Comparison of ENCODE assay signal across 17 cellular contexts in the genomic region with DNA sequence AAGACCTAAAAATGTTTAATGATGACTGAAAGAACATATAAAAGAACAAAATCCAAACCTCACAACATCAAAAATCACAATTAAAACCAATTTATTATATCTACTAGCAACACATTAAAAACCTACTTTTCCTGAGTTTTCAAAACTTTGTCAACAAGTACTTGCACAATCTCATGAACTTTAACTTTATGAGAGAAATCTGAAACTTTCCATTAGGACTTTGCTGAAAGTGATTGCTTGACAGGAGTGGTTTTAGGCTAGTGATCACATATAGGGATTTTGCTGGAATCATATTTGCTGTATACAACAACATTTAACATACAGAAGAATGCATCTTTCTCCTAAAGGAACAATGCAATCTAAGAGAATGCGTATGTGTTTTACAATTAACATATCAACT.
"Had no signal": no experiment of that assay in that cellular context is flagged by ENCODE, and none has a peak within 500 bp of the region (broad histone marks: within the 10 kb centered on the region; RNA-seq: fewer than 3 reads in every experiment).

No MANE protein-coding gene starts in this region.

- H3K4me3 Mint-ChIP-seq: effector memory CD8-positive, alpha-beta T cell; memory B cell; natural killer cell treated with Interleukin-12 subunit alpha and Interleukin-12 subunit beta and Interleukin-15 and Interleukin-18, amount 100 ng/mL, for 72 hours; T-helper 1 cell treated with Interleukin-12 subunit alpha and Interleukin-12 subunit beta and Interleukin-4 antibody, amounts not matched to agents 30 μg/mL and 1 μg/mL, for 36 hours had no signal

- H3K9me3 Mint-ChIP-seq: activated naive CD8-positive, alpha-beta T cell treated with anti-CD3 and anti-CD28 coated beads, Interleukin-2, amount 10 ng/mL, durations not matched to agents 7 days and 5 days; effector memory CD8-positive, alpha-beta T cell; memory B cell; natural killer cell treated with Interleukin-12 subunit alpha and Interleukin-12 subunit beta and Interleukin-15 and Interleukin-18, amount 100 ng/mL, for 72 hours; T-helper 1 cell treated with Interleukin-12 subunit alpha and Interleukin-12 subunit beta and Interleukin-4 antibody, amounts not matched to agents 30 μg/mL and 1 μg/mL, for 36 hours had no signal

- H3K27ac Mint-ChIP-seq: activated naive CD8-positive, alpha-beta T cell treated with anti-CD3 and anti-CD28 coated beads, Interleukin-2, amount 10 ng/mL, durations not matched to agents 7 days and 5 days; effector memory CD8-positive, alpha-beta T cell; memory B cell; natural killer cell treated with Interleukin-12 subunit alpha and Interleukin-12 subunit beta and Interleukin-15 and Interleukin-18, amount 100 ng/mL, for 72 hours; T-helper 1 cell treated with Interleukin-12 subunit alpha and Interleukin-12 subunit beta and Interleukin-4 antibody, amounts not matched to agents 30 μg/mL and 1 μg/mL, for 36 hours had no signal

- DNase-seq: activated CD4-positive, alpha-beta T cell treated with anti-CD3 and anti-CD28 coated beads for 4 hours; activated gamma-delta T cell; activated naive CD8-positive, alpha-beta T cell treated with anti-CD3 and anti-CD28 coated beads, Interleukin-2, amount 10 ng/mL, durations not matched to agents 7 days and 5 days; activated T-cell treated with anti-CD3 and anti-CD28 coated beads, Interleukin-2, amount 50 U/mL, for 48 hours; dermis blood vessel endothelial cell; effector memory CD8-positive, alpha-beta T cell; left ventricle myocardium inferior; Right ventricle myocardium superior; stimulated activated CD4-positive, alpha-beta T cell treated with anti-CD3 and anti-CD28 coated beads, Interleukin-15, amount 100 ng/mL, for 24 hours; stimulated activated CD4-positive, alpha-beta T cell treated with anti-CD3 and anti-CD28 coated beads, Interleukin-4, amount 100 ng/mL, for 1 hour; stimulated activated naive CD4-positive, alpha-beta T cell; transverse colon had no signal

- ATAC-seq: effector memory CD8-positive, alpha-beta T cell; gastroesophageal sphincter; natural killer cell treated with Interleukin-12 subunit alpha and Interleukin-12 subunit beta and Interleukin-15 and Interleukin-18, amount 100 ng/mL, for 72 hours had no signal

- H3K27me3 Mint-ChIP-seq: activated naive CD8-positive, alpha-beta T cell treated with anti-CD3 and anti-CD28 coated beads, Interleukin-2, amount 10 ng/mL, durations not matched to agents 7 days and 5 days; effector memory CD8-positive, alpha-beta T cell; memory B cell; natural killer cell treated with Interleukin-12 subunit alpha and Interleukin-12 subunit beta and Interleukin-15 and Interleukin-18, amount 100 ng/mL, for 72 hours had no signal

- H3K27ac ChIP-seq: ascending aorta, gastroesophageal sphincter, left ventricle myocardium inferior, transverse colon had no signal

- H3K9me3 ChIP-seq: ascending aorta, gastroesophageal sphincter, left ventricle myocardium inferior, transverse colon had no signal

- H3K4me1 ChIP-seq: ascending aorta, left ventricle myocardium inferior, transverse colon had no signal

- H3K4me3 ChIP-seq: ascending aorta, gastroesophageal sphincter, left ventricle myocardium inferior, transverse colon had no signal
